In genomic region chr15:74695597-74696397, GRCh38 we compare ENCODE assay signal across 8 cellular contexts. TPM values are rescaled to one million over a fixed set of nuclear protein-coding genes. Genes with fewer than 3 reads are reported as not detected.
DNase-seq lines count a peak whose midpoint lies in the region; ATAC-seq lines count a peak whose summit lies in the region.

Gene EDC3, minus strand, starts transcription at chr15:74696024. Its CDS starts 20,900 bp downstream, at chr15:74675124.

- peak within 1 kb of the TSS; percentile 94 for H3K4me3 ChIP-seq in endocrine pancreas (ENCODE audit: control insufficient read depth, insufficient read depth, low read length)
- H3K4me3 ChIP-seq in mesenchymal stem cell (ENCODE audit: insufficient read depth in 1 of 2, low read depth in 1 of 2, low read length in 2 of 2), result peak within 1 kb of the TSS; percentile 94 to 97

- H3K27ac ChIP-seq in mesenchymal stem cell (ENCODE audit: low read length, poor library complexity, severe bottlenecking), result peak within 1 kb of the TSS; percentile 40

- H3K9ac ChIP-seq in endocrine pancreas (ENCODE audit: control insufficient read depth, insufficient read depth, low read length) (peak within 1 kb of the TSS; percentile 84), mesenchymal stem cell (ENCODE audit: low read length) (peak within 1 kb of the TSS; percentile 97)

- peak within 1 kb of the TSS; percentile 81 for H2BK5ac ChIP-seq in mesenchymal stem cell (ENCODE audit: low read depth, low read length, poor library complexity, severe bottlenecking)

- H2AFZ ChIP-seq in mesenchymal stem cell (ENCODE audit: low read depth, low read length), result peak within 1 kb of the TSS; percentile 100

- peak within 1 kb of the TSS in 1 of 2 experiments; percentile 32 for H3K23ac ChIP-seq in mesenchymal stem cell (ENCODE audit: low read length in 2 of 2)

- H3K4me1 ChIP-seq in endocrine pancreas (ENCODE audit: control insufficient read depth, insufficient read depth, low read length) (no peaks in the 10 kb centered on the region), mesenchymal stem cell (ENCODE audit: control insufficient read depth, insufficient read depth, low read depth, low read length) (peaks cover 5% of the 10 kb centered on the region)

- DNase-seq in Ammon's horn (ENCODE audit: low spot score) (peak; percentile 93), HPDE6-E6E7 (ENCODE audit: extremely low spot score) (peak; percentile 76), NOMO-1 (lab: John Stamatoyannopoulos, UW; ENCODE audit: unreplicated experiment in 2 of 2) (peak; percentile 79 to 83), mesenchymal stem cell (peak; percentile 89)
- peak; percentile 70 to 86 (median 71) for DNase-seq in activated CD8-positive, alpha-beta memory T cell treated with anti-CD3 and anti-CD28 coated beads for 48 hours (ENCODE audit: low read depth in 2 of 3, low spot score in 2 of 3)
- DNase-seq in stimulated activated CD8-positive, alpha-beta memory T cell treated with anti-CD3 and anti-CD28 coated beads, Interleukin-12 subunit alpha, Interleukin-12 subunit beta, amount 100 ng/mL, for 24 hours (ENCODE audit: extremely low read depth), result peak; percentile 82

- H2BK15ac ChIP-seq in mesenchymal stem cell (ENCODE audit: low read depth, poor library complexity, severe bottlenecking), result peak within 1 kb of the TSS; percentile 71

- H3K79me1 ChIP-seq in mesenchymal stem cell (replicated peaks; ENCODE audit: low read length, poor library complexity, severe bottlenecking), result peaks cover 6% of the 10 kb centered on the region

- H3K9me3 ChIP-seq in endocrine pancreas (ENCODE audit: control insufficient read depth, low read length), result no peaks in the 10 kb centered on the region
- no peaks in the 10 kb centered on the region for H3K9me3 ChIP-seq in mesenchymal stem cell (ENCODE audit: control insufficient read depth, low read length)

- H3K4me2 ChIP-seq in mesenchymal stem cell (ENCODE audit: low read length, poor library complexity, severe bottlenecking), result peak within 1 kb of the TSS; percentile 95

- H2BK120ac ChIP-seq in mesenchymal stem cell (ENCODE audit: low read depth, low read length), result no peak within 1 kb of the TSS

- peak within 1 kb of the TSS; percentile 79 for H4K91ac ChIP-seq in mesenchymal stem cell (ENCODE audit: low read length)

- H2BK12ac ChIP-seq in mesenchymal stem cell (ENCODE audit: low read length in 2 of 2), result no peak within 1 kb of the TSS

- H3K18ac ChIP-seq in mesenchymal stem cell (ENCODE audit: low read depth in 1 of 2, low read length in 2 of 2), result peak within 1 kb of the TSS; percentile 84 to 94

- H2AK5ac ChIP-seq in mesenchymal stem cell (ENCODE audit: low read length, severe bottlenecking), result peak within 1 kb of the TSS; percentile 61

- H3K36me3 ChIP-seq in endocrine pancreas (ENCODE audit: control insufficient read depth, insufficient read depth, low read length), result no peaks in the 10 kb centered on the region
- H3K36me3 ChIP-seq in mesenchymal stem cell (ENCODE audit: control insufficient read depth in 1 of 2, insufficient read depth in 2 of 2, low read depth in 1 of 2, low read length in 2 of 2), result peaks cover 0 to under 1% of the 10 kb centered on the region in 2 experiments

- ATAC-seq in GM19324 (IDR thresholded peaks at IDR 0.05; ENCODE audit: low FRiP score, unreplicated experiment), result peak; percentile 86

- peak within 1 kb of the TSS in 1 of 2 experiments; percentile 94 for H3K14ac ChIP-seq in mesenchymal stem cell (ENCODE audit: low read length in 2 of 2)

- H3K4ac ChIP-seq in mesenchymal stem cell (ENCODE audit: low read depth in 1 of 2, low read length in 2 of 2), result peak within 1 kb of the TSS; percentile 94 to 98

- WGBS in mesenchymal stem cell, result 1% methylated on average over 46 of the region's 46 CpGs

- peak within 1 kb of the TSS; percentile 99 for H4K8ac ChIP-seq in mesenchymal stem cell (ENCODE audit: low read length)

- H3K27me3 ChIP-seq in endocrine pancreas (ENCODE audit: control insufficient read depth, insufficient read depth, low read length) (no peaks in the 10 kb centered on the region), mesenchymal stem cell (ENCODE audit: control insufficient read depth in 1 of 2, insufficient read depth in 1 of 2, low read length in 2 of 2) (no peaks in the 10 kb centered on the region)

RNA-seq across cellular contexts. Expression of gene EDC3, which starts in this region (rescaled TPM):
- polyA plus RNA-seq in mesenchymal stem cell (2013, experiment 1 of 2), result 19.1 TPM
- 20.8 TPM for polyA plus RNA-seq in mesenchymal stem cell (2013, experiment 2 of 2)

Comparison
In these comparisons a context has a peak if more than half of its experiments do, and no peak if none do; other contexts are left out.
1. Peak in every context shown above with its lines: DNase-seq, ATAC-seq, H3K4me3 ChIP-seq and H3K27ac ChIP-seq.